Comparison of ENCODE assay signal across 17 cellular contexts in genomic region chr6:160130729-160131484, GRCh38. TPM values are rescaled to one million over a fixed set of nuclear protein-coding genes. Genes with fewer than 3 reads are reported as not detected.
DNase-seq lines count a peak whose midpoint lies in the region; ATAC-seq and TF ChIP-seq lines count a peak whose summit lies in the region.
"Had no signal": no experiment of that assay in that cellular context is flagged by ENCODE, and none has a peak within 500 bp of the region (broad histone marks: within the 10 kb centered on the region; RNA-seq: fewer than 3 reads in every experiment).

No MANE protein-coding gene starts in this region.

- peak overlapping the region in 2 of 3 donors; percentile 14 to 72 for H3K27ac Mint-ChIP-seq in CD4-positive, CD25-positive, alpha-beta regulatory T cell
- peak overlapping the region; percentile 38 for H3K27ac Mint-ChIP-seq in stimulated activated effector memory CD8-positive, alpha-beta T cell treated with anti-CD3 and anti-CD28 coated beads, Interleukin-12 subunit alpha, Interleukin-12 subunit beta, amount 100 ng/mL, for 72 hours

- no peaks in the 10 kb centered on the region for H3K27me3 ChIP-seq in CD4-positive, CD25-positive, alpha-beta regulatory T cell (ENCODE audit: control insufficient read depth, insufficient read depth, low read length)

- in situ Hi-C loops in GM13977 (cut with MboI; ENCODE audit: low pct_unique_long_range_greater_than_20kb, low sequenced_read_pairs, unreplicated experiment): no loop called here
- in situ Hi-C loops in GM13976 (cut with MboI; ENCODE audit: low sequenced_read_pairs, unreplicated experiment): loop anchor here (25.0 kb wide), 1 partner anchor 331 kb away; no protein-coding TSS in a partner anchor

- H3K4me3 Mint-ChIP-seq in CD4-positive, CD25-positive, alpha-beta regulatory T cell: peak overlapping the region in 1 of 4 donors; percentile 81
- H3K4me3 Mint-ChIP-seq in stimulated activated effector memory CD8-positive, alpha-beta T cell treated with anti-CD3 and anti-CD28 coated beads, Interleukin-12 subunit alpha, Interleukin-12 subunit beta, amount 100 ng/mL, for 72 hours: no peak overlapping the region

- H3K9me3 Mint-ChIP-seq in CD4-positive, CD25-positive, alpha-beta regulatory T cell: peaks cover 0 to 2% (median 0%) of the 10 kb centered on the region in 7 donors
- no peaks in the 10 kb centered on the region for H3K9me3 Mint-ChIP-seq in stimulated activated effector memory CD8-positive, alpha-beta T cell treated with anti-CD3 and anti-CD28 coated beads, Interleukin-12 subunit alpha, Interleukin-12 subunit beta, amount 100 ng/mL, for 72 hours

- no peaks in the 10 kb centered on the region for H3K4me1 ChIP-seq in CD4-positive, CD25-positive, alpha-beta regulatory T cell (ENCODE audit: control insufficient read depth, insufficient read depth, low read length, poor library complexity, severe bottlenecking)

- H3K4me1 Mint-ChIP-seq in CD4-positive, CD25-positive, alpha-beta regulatory T cell: no peaks in the 10 kb centered on the region
- H3K4me1 Mint-ChIP-seq in stimulated activated effector memory CD8-positive, alpha-beta T cell treated with anti-CD3 and anti-CD28 coated beads, Interleukin-12 subunit alpha, Interleukin-12 subunit beta, amount 100 ng/mL, for 72 hours: peaks cover 14% of the 10 kb centered on the region

- H3K36me3 Mint-ChIP-seq in CD4-positive, CD25-positive, alpha-beta regulatory T cell: no peaks in the 10 kb centered on the region
- H3K36me3 Mint-ChIP-seq in stimulated activated effector memory CD8-positive, alpha-beta T cell treated with anti-CD3 and anti-CD28 coated beads, Interleukin-12 subunit alpha, Interleukin-12 subunit beta, amount 100 ng/mL, for 72 hours: no peaks in the 10 kb centered on the region

- no peaks in the 10 kb centered on the region for H3K36me3 ChIP-seq in CD4-positive, CD25-positive, alpha-beta regulatory T cell (ENCODE audit: control insufficient read depth, insufficient read depth, low read length)

- no peak for DNase-seq in CD4-positive, CD25-positive, alpha-beta regulatory T cell
- DNase-seq in GM13977 (ENCODE audit: low spot score): peak; percentile 5
- no peak for DNase-seq in left lobe of liver (ENCODE audit: low spot score)
- DNase-seq in stimulated activated effector memory CD8-positive, alpha-beta T cell treated with anti-CD3 and anti-CD28 coated beads, Interleukin-12 subunit alpha, Interleukin-12 subunit beta, amount 100 ng/mL, for 72 hours (ENCODE audit: low spot score in 2 of 2): no peak
- DNase-seq in NCI-H2081 (lab: John Stamatoyannopoulos, UW): no peak
- no peak for DNase-seq in activated CD4-positive, CD25-positive, alpha-beta regulatory T cell treated with anti-CD3 and anti-CD28 coated beads, Interleukin-2, amount 50 U/mL, for 72 hours
- no peak for DNase-seq in GM13976 (ENCODE audit: low spot score)
- DNase-seq: ACHN, C1 segment of cervical spinal cord, IMR-90, NCI-H1417, NCI-H187, NCI-H226, NCI-H524, SHP77 had no signal

- no peaks in the 10 kb centered on the region for H3K9me3 ChIP-seq in CD4-positive, CD25-positive, alpha-beta regulatory T cell (ENCODE audit: control insufficient read depth in 2 of 2, low read length in 2 of 2)

- H3K27me3 Mint-ChIP-seq in CD4-positive, CD25-positive, alpha-beta regulatory T cell: no peaks in the 10 kb centered on the region

- no peak for TF ChIP-seq CTCF in GM13977 (IDR thresholded peaks at IDR 0.05; ENCODE audit: extremely low read depth, insufficient read depth, missing control alignments)
- no peak for TF ChIP-seq CTCF in GM13976 (IDR thresholded peaks at IDR 0.05; ENCODE audit: borderline replicate concordance, control extremely low read depth, extremely low read depth, insufficient read depth, missing control alignments)

- H3K27ac ChIP-seq in CD4-positive, CD25-positive, alpha-beta regulatory T cell (ENCODE audit: insufficient read depth, low read length, poor library complexity, severe bottlenecking): no peak overlapping the region
- H3K27ac ChIP-seq: HL-60 had no signal

- ATAC-seq in CD4-positive, CD25-positive, alpha-beta regulatory T cell (ENCODE audit: low read depth in 2 of 2): no peak
- peak; percentile 17 for ATAC-seq in left lobe of liver
- ATAC-seq in stimulated activated effector memory CD8-positive, alpha-beta T cell treated with anti-CD3 and anti-CD28 coated beads, Interleukin-12 subunit alpha, Interleukin-12 subunit beta, amount 100 ng/mL, for 72 hours: no peak

- no peak overlapping the region for H3K4me3 ChIP-seq in CD4-positive, CD25-positive, alpha-beta regulatory T cell (ENCODE audit: low read depth, low read length)

RNA-seq across cellular contexts. Expression of gene SLC22A1, which starts 9.3 kb away (rescaled TPM):
- total RNA-seq in CD4-positive, CD25-positive, alpha-beta regulatory T cell: 2.5 TPM
- not detected for polyA plus RNA-seq in CD4-positive, CD25-positive, alpha-beta regulatory T cell
- 1,378 TPM for total RNA-seq in left lobe of liver
- total RNA-seq: IMR-90, M059J had no signal

Comparison
In these comparisons a context has a peak if more than half of its experiments do, and no peak if none do; other contexts are left out.
1. RNA of gene SLC22A1, which starts 9.3 kb away (total RNA-seq): 1,378 TPM in left lobe of liver (single experiment); 2.5 TPM in CD4-positive, CD25-positive, alpha-beta regulatory T cell (single experiment); every median in the first group is over 100 times any median in the second.